In the genomic region with DNA sequence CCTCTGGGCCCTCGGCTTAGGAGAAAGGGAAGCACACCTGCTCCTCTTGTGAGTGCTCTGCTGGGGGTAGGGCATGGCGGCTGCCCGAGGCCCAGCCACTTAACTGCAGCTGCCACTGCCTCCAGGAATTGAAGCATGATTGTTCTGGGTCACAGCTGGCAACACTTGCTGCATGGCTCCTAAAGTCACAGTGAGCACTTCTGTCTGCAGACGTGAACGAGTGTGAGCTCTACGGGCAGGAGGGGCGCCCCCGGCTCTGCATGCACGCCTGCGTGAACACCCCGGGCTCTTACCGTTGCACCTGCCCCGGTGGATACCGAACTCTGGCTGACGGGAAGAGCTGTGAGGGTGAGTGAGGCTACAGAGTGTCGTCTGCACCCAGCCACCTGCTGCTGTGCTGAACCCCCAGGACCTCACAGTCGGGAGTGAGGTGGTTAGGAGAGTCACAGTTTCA, we compare ENCODE assay signal across 10 cellular contexts.
A peak's percentile ranks its signal among the peaks of the same experiment; 100 is the strongest.
DNase-seq lines count a peak whose midpoint lies in the region; ATAC-seq, FAIRE-seq and TF ChIP-seq lines count a peak whose summit lies in the region.
"Had no signal": no experiment of that assay in that cellular context is flagged by ENCODE, and none has a peak within 500 bp of the region (broad histone marks: within the 10 kb centered on the region; RNA-seq: fewer than 3 reads in every experiment).

No MANE protein-coding gene starts in this region.

- CTCF ChIA-PET in GM10248 (lab: Yijun Ruan, JAX), result interaction anchor here (1.5 kb wide), 1 partner anchor 17 kb away, joined by 3 read pairs; no protein-coding TSS in a partner anchor

- TF ChIP-seq CTCF in GM10248 (IDR thresholded peaks at IDR 0.05; ENCODE audit: control extremely low read depth, extremely low read depth, low read depth, missing control alignments) (no peak), D721Med (IDR thresholded peaks at IDR 0.05; ENCODE audit: insufficient read depth, missing control alignments) (no peak)

- no peak for FAIRE-seq in D721Med (lab: Jason Lieb, UNC)
- FAIRE-seq: keratinocyte had no signal

- peak; percentile 25 for DNase-seq in GM10248 (ENCODE audit: extremely low spot score)
- DNase-seq in NCI-H524 (lab: John Stamatoyannopoulos, UW), result peak; percentile 59 to 87
- peak; percentile 75 for DNase-seq in activated T-cell treated with anti-CD3 and anti-CD28 coated beads, Interleukin-2, amount 50 U/mL, for 24 hours
- DNase-seq in stimulated activated CD4-positive, alpha-beta T cell treated with anti-CD3 and anti-CD28 coated beads, Interleukin-15, amount 100 ng/mL, for 24 hours, result peak; percentile 71
- no peak for DNase-seq in glomerular visceral epithelial cell (ENCODE audit: extremely low spot score)
- DNase-seq in LoVo (ENCODE audit: low spot score), result no peak
- DNase-seq in D721Med (ENCODE audit: insufficient read length, low spot score), result no peak

- H3K4me1 Mint-ChIP-seq in activated T-cell treated with anti-CD3 and anti-CD28 coated beads, Interleukin-2, amount 50 U/mL, for 24 hours (ENCODE audit: low read depth), result peaks cover 73% of the 10 kb centered on the region

- peaks cover 40% of the 10 kb centered on the region for H3K36me3 Mint-ChIP-seq in activated T-cell treated with anti-CD3 and anti-CD28 coated beads, Interleukin-2, amount 50 U/mL, for 24 hours (ENCODE audit: low read depth)

- POLR2A ChIA-PET in GM10248 (lab: Yijun Ruan, JAX), result no interaction called here

- H3K4me3 Mint-ChIP-seq in activated T-cell treated with anti-CD3 and anti-CD28 coated beads, Interleukin-2, amount 50 U/mL, for 24 hours, result peak overlapping the region; percentile 83
- H3K4me3 Mint-ChIP-seq: dendritic cell treated with granulocyte-macrophage colony-stimulating factor and Interleukin-4, amounts not matched to agents 40 ng/mL and 50 ng/mL, for 4 days had no signal

- no peak for ATAC-seq in GM19324 (IDR thresholded peaks at IDR 0.05; ENCODE audit: low FRiP score, unreplicated experiment)

- H3K27me3 Mint-ChIP-seq in activated T-cell treated with anti-CD3 and anti-CD28 coated beads, Interleukin-2, amount 50 U/mL, for 24 hours, result no peaks in the 10 kb centered on the region

- peaks cover 3% of the 10 kb centered on the region for H3K9me3 Mint-ChIP-seq in activated T-cell treated with anti-CD3 and anti-CD28 coated beads, Interleukin-2, amount 50 U/mL, for 24 hours
- H3K9me3 Mint-ChIP-seq: dendritic cell treated with granulocyte-macrophage colony-stimulating factor and Interleukin-4, amounts not matched to agents 40 ng/mL and 50 ng/mL, for 4 days had no signal

- peak overlapping the region; percentile 94 for H3K27ac Mint-ChIP-seq in activated T-cell treated with anti-CD3 and anti-CD28 coated beads, Interleukin-2, amount 50 U/mL, for 24 hours
- H3K27ac Mint-ChIP-seq: dendritic cell treated with granulocyte-macrophage colony-stimulating factor and Interleukin-4, amounts not matched to agents 40 ng/mL and 50 ng/mL, for 4 days had no signal

Comparison
In these comparisons a context has a peak if more than half of its experiments do, and no peak if none do; other contexts are left out.
1. DNase-seq: peak in GM10248 (single experiment), NCI-H524 (2 of 2), activated T-cell treated with anti-CD3 and anti-CD28 coated beads, Interleukin-2, amount 50 U/mL, for 24 hours (single experiment) and stimulated activated CD4-positive, alpha-beta T cell treated with anti-CD3 and anti-CD28 coated beads, Interleukin-15, amount 100 ng/mL, for 24 hours (single experiment); none in glomerular visceral epithelial cell (single experiment), LoVo (single experiment) and D721Med (single experiment).